ENCODE assay signal across 14 cellular contexts in genomic region chr6:45450132-45450531, GRCh38.
"Had no signal": no experiment of that assay in that cellular context is flagged by ENCODE, and none has a peak within 500 bp of the region (broad histone marks: within the 10 kb centered on the region; RNA-seq: fewer than 3 reads in every experiment).

No MANE protein-coding gene starts in this region.

- H3K36me3 Mint-ChIP-seq: activated naive CD4-positive, alpha-beta T cell treated with anti-CD3 and anti-CD28 coated beads, Interleukin-2, amount 50 U/mL, for 24 hours; memory B cell had no signal

- H3K9me3 Mint-ChIP-seq: activated naive CD4-positive, alpha-beta T cell treated with anti-CD3 and anti-CD28 coated beads, Interleukin-2, amount 50 U/mL, for 24 hours; memory B cell; nephron progenitor cell had no signal

- DNase-seq: activated CD4-positive, alpha-beta T cell treated with anti-CD3 and anti-CD28 coated beads for 1 hour; brain microvascular endothelial cell; cerebellar nuclear complex; dermis blood vessel endothelial cell; left ventricle myocardium inferior; nephron progenitor cell; psoas muscle; spleen; stimulated activated CD4-positive, alpha-beta T cell treated with anti-CD3 and anti-CD28 coated beads, Interleukin-1b, Interleukin-23, amount 100 ng/mL, for 48 hours; stimulated activated naive CD4-positive, alpha-beta T cell treated with Interleukin-2 at 50 U/mL for 16 hours had no signal

- H3K4me3 Mint-ChIP-seq: activated naive CD4-positive, alpha-beta T cell treated with anti-CD3 and anti-CD28 coated beads, Interleukin-2, amount 50 U/mL, for 24 hours; memory B cell; nephron progenitor cell had no signal

- H3K9me3 ChIP-seq: gastroesophageal sphincter, left ventricle myocardium inferior, psoas muscle, spleen had no signal

- H3K4me3 ChIP-seq: gastroesophageal sphincter, left ventricle myocardium inferior, psoas muscle, spleen had no signal

- H3K27ac Mint-ChIP-seq: activated naive CD4-positive, alpha-beta T cell treated with anti-CD3 and anti-CD28 coated beads, Interleukin-2, amount 50 U/mL, for 24 hours; memory B cell; nephron progenitor cell had no signal

- ATAC-seq: gastroesophageal sphincter, psoas muscle, sciatic nerve had no signal

- H3K4me1 Mint-ChIP-seq: memory B cell had no signal

- H3K36me3 ChIP-seq: gastroesophageal sphincter, left ventricle myocardium inferior, spleen had no signal

- H3K27me3 ChIP-seq: brain microvascular endothelial cell, spleen had no signal

- H3K27ac ChIP-seq: brain microvascular endothelial cell, gastroesophageal sphincter, left ventricle myocardium inferior, psoas muscle had no signal
